In the genomic region with DNA sequence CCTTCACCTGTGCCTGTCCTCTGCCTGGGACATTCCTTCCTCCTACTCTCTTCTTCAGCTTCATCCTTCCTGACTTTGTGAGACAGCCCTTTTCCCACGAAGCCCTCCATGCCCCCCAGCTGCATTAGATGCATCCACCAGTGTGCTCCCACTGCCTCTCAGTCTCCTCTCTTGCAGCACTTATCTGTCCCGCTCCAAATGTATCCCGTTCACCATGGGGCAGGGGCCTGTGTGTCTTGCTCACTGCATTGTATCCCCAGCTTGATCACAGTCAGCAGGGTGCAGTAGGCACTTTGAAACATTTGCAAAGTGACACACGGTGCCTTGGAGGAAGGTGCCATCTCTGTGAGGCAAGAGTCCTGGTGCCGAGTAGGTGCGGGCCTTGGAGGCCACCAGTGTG, we compare ENCODE assay signal across 1 cellular context.
TF ChIP-seq lines count a peak whose summit lies in the region.

No MANE protein-coding gene starts in this region.

TF ChIP-seq in GM23338, 12 proteins besides CTCF, POLR2A, EP300 and RAD21 (continued from another document):
- TF ChIP-seq, protein P1, sequence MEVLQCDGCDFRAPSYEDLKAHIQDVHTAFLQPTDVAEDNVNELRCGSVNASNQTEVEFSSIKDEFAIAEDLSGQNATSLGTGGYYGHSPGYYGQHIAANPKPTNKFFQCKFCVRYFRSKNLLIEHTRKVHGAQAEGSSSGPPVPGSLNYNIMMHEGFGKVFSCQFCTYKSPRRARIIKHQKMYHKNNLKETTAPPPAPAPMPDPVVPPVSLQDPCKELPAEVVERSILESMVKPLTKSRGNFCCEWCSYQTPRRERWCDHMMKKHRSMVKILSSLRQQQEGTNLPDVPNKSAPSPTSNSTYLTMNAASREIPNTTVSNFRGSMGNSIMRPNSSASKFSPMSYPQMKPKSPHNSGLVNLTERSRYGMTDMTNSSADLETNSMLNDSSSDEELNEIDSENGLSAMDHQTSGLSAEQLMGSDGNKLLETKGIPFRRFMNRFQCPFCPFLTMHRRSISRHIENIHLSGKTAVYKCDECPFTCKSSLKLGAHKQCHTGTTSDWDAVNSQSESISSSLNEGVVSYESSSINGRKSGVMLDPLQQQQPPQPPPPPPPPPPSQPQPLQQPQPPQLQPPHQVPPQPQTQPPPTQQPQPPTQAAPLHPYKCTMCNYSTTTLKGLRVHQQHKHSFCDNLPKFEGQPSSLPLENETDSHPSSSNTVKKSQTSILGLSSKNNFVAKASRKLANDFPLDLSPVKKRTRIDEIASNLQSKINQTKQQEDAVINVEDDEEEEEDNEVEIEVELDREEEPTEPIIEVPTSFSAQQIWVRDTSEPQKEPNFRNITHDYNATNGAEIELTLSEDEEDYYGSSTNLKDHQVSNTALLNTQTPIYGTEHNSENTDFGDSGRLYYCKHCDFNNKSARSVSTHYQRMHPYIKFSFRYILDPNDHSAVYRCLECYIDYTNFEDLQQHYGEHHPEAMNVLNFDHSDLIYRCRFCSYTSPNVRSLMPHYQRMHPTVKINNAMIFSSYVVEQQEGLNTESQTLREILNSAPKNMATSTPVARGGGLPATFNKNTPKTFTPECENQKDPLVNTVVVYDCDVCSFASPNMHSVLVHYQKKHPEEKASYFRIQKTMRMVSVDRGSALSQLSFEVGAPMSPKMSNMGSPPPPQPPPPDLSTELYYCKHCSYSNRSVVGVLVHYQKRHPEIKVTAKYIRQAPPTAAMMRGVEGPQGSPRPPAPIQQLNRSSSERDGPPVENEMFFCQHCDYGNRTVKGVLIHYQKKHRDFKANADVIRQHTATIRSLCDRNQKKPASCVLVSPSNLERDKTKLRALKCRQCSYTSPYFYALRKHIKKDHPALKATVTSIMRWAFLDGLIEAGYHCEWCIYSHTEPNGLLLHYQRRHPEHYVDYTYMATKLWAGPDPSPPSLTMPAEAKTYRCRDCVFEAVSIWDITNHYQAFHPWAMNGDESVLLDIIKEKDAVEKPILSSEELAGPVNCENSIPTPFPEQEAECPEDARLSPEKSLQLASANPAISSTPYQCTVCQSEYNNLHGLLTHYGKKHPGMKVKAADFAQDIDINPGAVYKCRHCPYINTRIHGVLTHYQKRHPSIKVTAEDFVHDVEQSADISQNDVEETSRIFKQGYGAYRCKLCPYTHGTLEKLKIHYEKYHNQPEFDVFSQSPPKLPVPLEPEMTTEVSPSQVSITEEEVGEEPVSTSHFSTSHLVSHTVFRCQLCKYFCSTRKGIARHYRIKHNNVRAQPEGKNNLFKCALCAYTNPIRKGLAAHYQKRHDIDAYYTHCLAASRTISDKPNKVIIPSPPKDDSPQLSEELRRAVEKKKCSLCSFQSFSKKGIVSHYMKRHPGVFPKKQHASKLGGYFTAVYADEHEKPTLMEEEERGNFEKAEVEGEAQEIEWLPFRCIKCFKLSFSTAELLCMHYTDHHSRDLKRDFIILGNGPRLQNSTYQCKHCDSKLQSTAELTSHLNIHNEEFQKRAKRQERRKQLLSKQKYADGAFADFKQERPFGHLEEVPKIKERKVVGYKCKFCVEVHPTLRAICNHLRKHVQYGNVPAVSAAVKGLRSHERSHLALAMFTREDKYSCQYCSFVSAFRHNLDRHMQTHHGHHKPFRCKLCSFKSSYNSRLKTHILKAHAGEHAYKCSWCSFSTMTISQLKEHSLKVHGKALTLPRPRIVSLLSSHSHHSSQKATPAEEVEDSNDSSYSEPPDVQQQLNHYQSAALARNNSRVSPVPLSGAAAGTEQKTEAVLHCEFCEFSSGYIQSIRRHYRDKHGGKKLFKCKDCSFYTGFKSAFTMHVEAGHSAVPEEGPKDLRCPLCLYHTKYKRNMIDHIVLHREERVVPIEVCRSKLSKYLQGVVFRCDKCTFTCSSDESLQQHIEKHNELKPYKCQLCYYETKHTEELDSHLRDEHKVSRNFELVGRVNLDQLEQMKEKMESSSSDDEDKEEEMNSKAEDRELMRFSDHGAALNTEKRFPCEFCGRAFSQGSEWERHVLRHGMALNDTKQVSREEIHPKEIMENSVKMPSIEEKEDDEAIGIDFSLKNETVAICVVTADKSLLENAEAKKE (CRISPR knock-in tag; IDR thresholded peaks at IDR 0.05), result no peak
- TF ChIP-seq CREB1 (CRISPR knock-in tag; IDR thresholded peaks at IDR 0.05; ENCODE audit: low read depth), result no peak
- TF ChIP-seq ZNF114 (CRISPR knock-in tag; IDR thresholded peaks at IDR 0.05), result no peak
- no peak for TF ChIP-seq EZH2 (IDR thresholded peaks at IDR 0.05; ENCODE audit: low read depth, unreplicated experiment)
